10 cellular contexts compared by ENCODE assay signal in genomic region chr11:35330924-35331323, GRCh38.
A peak's percentile ranks its signal among the peaks of the same experiment; 100 is the strongest.
DNase-seq lines count a peak whose midpoint lies in the region; ATAC-seq and TF ChIP-seq lines count a peak whose summit lies in the region.
"Had no signal": no experiment of that assay in that cellular context is flagged by ENCODE, and none has a peak within 500 bp of the region (broad histone marks: within the 10 kb centered on the region; RNA-seq: fewer than 3 reads in every experiment).

No MANE protein-coding gene starts in this region.

- intact Hi-C loops in natural killer cell (cut with micrococcal nuclease): no loop called here

- no peak for TF ChIP-seq CTCF in natural killer cell (IDR thresholded peaks at IDR 0.05)

- H3K4me3 Mint-ChIP-seq in activated CD8-positive, alpha-beta memory T cell treated with anti-CD3 and anti-CD28 coated beads, Interleukin-2, amount 10 ng/mL, durations not matched to agents 7 days and 5 days: no peak overlapping the region
- H3K4me3 Mint-ChIP-seq in natural killer cell: peak overlapping the region; percentile 1
- H3K4me3 Mint-ChIP-seq: natural killer cell treated with Interleukin-12 subunit alpha and Interleukin-12 subunit beta and Interleukin-15 and Interleukin-18, amount 100 ng/mL, for 72 hours had no signal

- CTCF ChIA-PET in activated CD8-positive, alpha-beta memory T cell treated with anti-CD3 and anti-CD28 coated beads, Interleukin-2, amount 10 ng/mL, durations not matched to agents 7 days and 5 days (lab: Charles Lee): no interaction called here

- peak overlapping the region; percentile 16 for H3K27ac Mint-ChIP-seq in activated CD8-positive, alpha-beta memory T cell treated with anti-CD3 and anti-CD28 coated beads, Interleukin-2, amount 10 ng/mL, durations not matched to agents 7 days and 5 days
- H3K27ac Mint-ChIP-seq in natural killer cell: peak overlapping the region; percentile 56 to 75

- peaks cover 2% of the 10 kb centered on the region for H3K36me3 Mint-ChIP-seq in activated CD8-positive, alpha-beta memory T cell treated with anti-CD3 and anti-CD28 coated beads, Interleukin-2, amount 10 ng/mL, durations not matched to agents 7 days and 5 days
- no peaks in the 10 kb centered on the region for H3K36me3 Mint-ChIP-seq in natural killer cell
- H3K36me3 Mint-ChIP-seq: natural killer cell treated with Interleukin-12 subunit alpha and Interleukin-12 subunit beta and Interleukin-15 and Interleukin-18, amount 100 ng/mL, for 72 hours had no signal

- no peaks in the 10 kb centered on the region for H3K27me3 Mint-ChIP-seq in activated CD8-positive, alpha-beta memory T cell treated with anti-CD3 and anti-CD28 coated beads, Interleukin-2, amount 10 ng/mL, durations not matched to agents 7 days and 5 days
- peaks cover 0 to 3% of the 10 kb centered on the region in 2 donors for H3K27me3 Mint-ChIP-seq in natural killer cell (ENCODE audit: low read depth in 2 of 2)

- peaks cover 23% of the 10 kb centered on the region for H3K4me1 Mint-ChIP-seq in activated CD8-positive, alpha-beta memory T cell treated with anti-CD3 and anti-CD28 coated beads, Interleukin-2, amount 10 ng/mL, durations not matched to agents 7 days and 5 days
- peaks cover 32 to 33% of the 10 kb centered on the region in 2 donors for H3K4me1 Mint-ChIP-seq in natural killer cell

- peak; percentile 50 for ATAC-seq in HG02759 (IDR thresholded peaks at IDR 0.05; ENCODE audit: unreplicated experiment)
- ATAC-seq in activated CD8-positive, alpha-beta memory T cell treated with anti-CD3 and anti-CD28 coated beads, Interleukin-2, amount 10 ng/mL, durations not matched to agents 7 days and 5 days: peak; percentile 85
- peak; percentile 83 to 92 (median 87) for ATAC-seq in natural killer cell

- no peaks in the 10 kb centered on the region for H3K9me3 Mint-ChIP-seq in activated CD8-positive, alpha-beta memory T cell treated with anti-CD3 and anti-CD28 coated beads, Interleukin-2, amount 10 ng/mL, durations not matched to agents 7 days and 5 days (ENCODE audit: low read depth)
- H3K9me3 Mint-ChIP-seq in natural killer cell: no peaks in the 10 kb centered on the region

- DNase-seq in NK-92 treated with Interleukin-12 subunit alpha and Interleukin-12 subunit beta, amount 100 ng/mL, for 24 hours (lab: John Stamatoyannopoulos, UW): peak; percentile 28
- DNase-seq in NK-92 (lab: John Stamatoyannopoulos, UW; ENCODE audit: unreplicated experiment): no peak
- peak; percentile 58 for DNase-seq in activated CD8-positive, alpha-beta memory T cell treated with anti-CD3 and anti-CD28 coated beads, Interleukin-2, amount 10 ng/mL, durations not matched to agents 7 days and 5 days
- DNase-seq in natural killer cell: no peak
- no peak for DNase-seq in NCI-H2196 treated with DMSO at 0.1 percent for 48 hours (lab: John Stamatoyannopoulos, UW; ENCODE audit: unreplicated experiment)
- DNase-seq in NCI-H2196 (lab: John Stamatoyannopoulos, UW; ENCODE audit: unreplicated experiment): no peak
- no peak for DNase-seq in NCI-H1092 treated with DMSO at 0.1 percent for 48 hours (lab: John Stamatoyannopoulos, UW)
- DNase-seq: NCI-H526 treated with DMSO at 0.1 percent for 48 hours had no signal

Comparison
In these comparisons a context has a peak if more than half of its experiments do, and no peak if none do; other contexts are left out.
1. DNase-seq: peak in NK-92 treated with Interleukin-12 subunit alpha and Interleukin-12 subunit beta, amount 100 ng/mL, for 24 hours (single experiment) and activated CD8-positive, alpha-beta memory T cell treated with anti-CD3 and anti-CD28 coated beads, Interleukin-2, amount 10 ng/mL, durations not matched to agents 7 days and 5 days (single experiment); none in NK-92 (single experiment), natural killer cell (single experiment), NCI-H2196 treated with DMSO at 0.1 percent for 48 hours (single experiment), NCI-H2196 (single experiment) and NCI-H1092 treated with DMSO at 0.1 percent for 48 hours (single experiment).
2. Peak in every context shown above with its lines, with median percentiles within 50 percentile points of each other: ATAC-seq.